19 cellular contexts compared by ENCODE assay signal in the genomic region with DNA sequence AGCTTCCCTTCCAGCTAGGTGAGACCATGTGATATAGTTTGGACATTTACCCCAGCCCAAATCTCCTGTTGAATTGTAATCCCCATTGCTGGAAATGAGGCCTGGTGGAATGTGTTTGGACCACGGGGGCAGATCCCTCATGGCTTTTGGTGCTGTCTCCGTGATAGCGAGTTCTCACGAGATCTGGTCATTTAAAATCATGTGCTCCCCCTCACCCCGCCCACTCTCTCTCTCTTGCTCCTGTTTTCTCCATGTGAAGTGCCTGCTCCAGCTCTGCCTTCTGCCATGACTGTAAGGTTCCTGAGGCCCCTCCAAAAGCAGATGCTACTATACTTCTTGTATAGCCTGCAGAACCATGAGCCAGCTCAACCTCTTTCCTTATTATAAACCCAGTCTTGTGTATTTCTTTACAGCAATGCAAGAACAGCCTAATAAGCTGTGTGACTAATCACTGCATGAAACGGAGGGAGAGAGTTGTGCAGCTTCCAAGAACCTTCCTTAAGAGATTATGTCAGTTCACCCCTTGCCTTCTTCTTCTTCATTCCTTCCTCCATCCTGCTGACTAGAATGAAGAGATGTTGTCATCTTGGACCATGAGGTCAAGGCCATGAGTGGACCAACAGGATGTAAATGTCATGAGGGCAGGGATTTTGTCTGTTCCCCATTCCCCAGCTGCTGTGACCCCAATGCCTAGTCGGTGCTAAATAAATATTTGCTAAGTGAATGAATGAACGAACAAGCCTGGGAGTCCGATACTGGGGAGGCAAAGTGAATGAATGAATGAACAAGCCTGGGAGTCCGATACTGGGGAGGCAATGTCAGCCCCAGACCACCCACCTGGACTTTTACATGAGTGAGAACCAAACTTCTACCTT.
A peak's percentile ranks its signal among the peaks of the same experiment; 100 is the strongest.
DNase-seq lines count a peak whose midpoint lies in the region; ATAC-seq, FAIRE-seq and TF ChIP-seq lines count a peak whose summit lies in the region.
"Had no signal": no experiment of that assay in that cellular context is flagged by ENCODE, and none has a peak within 500 bp of the region (broad histone marks: within the 10 kb centered on the region; RNA-seq: fewer than 3 reads in every experiment).

No MANE protein-coding gene starts in this region.

- CTCF ChIA-PET in endothelial cell of umbilical vein (lab: Charles Lee) = interaction anchor here (1.0 to 3.6 kb wide), 3 partner anchors 9 to 595 kb away, joined by 3 to 16 read pairs (median 6); no protein-coding TSS in a partner anchor

- DNase-seq in AG09309 (ENCODE audit: low read depth) = peak; percentile 11
- peak; percentile 71 for DNase-seq in amniotic epithelial cell (ENCODE audit: low read depth)
- DNase-seq in endothelial cell of umbilical vein (ENCODE audit: low read depth, low spot score) = peak; percentile 44
- no peak for DNase-seq in cerebellum (ENCODE audit: low spot score)
- DNase-seq: ACHN; activated CD8-positive, alpha-beta T cell treated with anti-CD3 and anti-CD28 coated beads, Interleukin-2, amount 10 ng/mL, durations not matched to agents 7 days and 5 days; immature natural killer cell; lower lobe of right lung; NCI-H1105; NCI-H2081 treated with DMSO at 0.1 percent for 48 hours; NCI-H510A treated with DMSO at 0.1 percent for 48 hours; nucleus accumbens; testis had no signal

- dilution Hi-C loops in endothelial cell of umbilical vein (cut with MboI; ENCODE audit: extremely low pct_ligation_motif_present, low sequenced_read_pairs) = no loop called here

- no peaks in the 10 kb centered on the region for H4K20me1 ChIP-seq in endothelial cell of umbilical vein (replicated peaks; ENCODE audit: control insufficient read depth, extremely low read depth, insufficient read depth, low read length)

- POLR2A ChIA-PET in endothelial cell of umbilical vein (lab: Charles Lee) = interaction anchor here (1.4 kb wide), 1 partner anchor 119 kb away, joined by 4 read pairs; no protein-coding TSS in a partner anchor

- H3K4me1 ChIP-seq in endothelial cell of umbilical vein (ENCODE audit: control insufficient read depth, extremely low read depth, insufficient read depth, low read length) = peaks cover 15% of the 10 kb centered on the region
- H3K4me1 ChIP-seq in liver (ENCODE audit: control insufficient read depth in 4 of 4, insufficient read depth in 4 of 4, low read length in 3 of 4) = peaks cover 2 to 22% (median 11%) of the 10 kb centered on the region in 4 donors
- H3K4me1 ChIP-seq: breast epithelium, testis had no signal

- H3K9ac ChIP-seq in endothelial cell of umbilical vein (replicated peaks; ENCODE audit: extremely low read depth, insufficient read depth, low read length) (no peak overlapping the region), liver (ENCODE audit: low read depth in 1 of 2, low read length in 2 of 2) (no peak overlapping the region)

- no peaks in the 10 kb centered on the region for H3K36me3 ChIP-seq in endothelial cell of umbilical vein (ENCODE audit: control insufficient read depth in 2 of 2, extremely low read depth in 1 of 2, insufficient read depth in 2 of 2, low read length in 2 of 2)
- no peaks in the 10 kb centered on the region for H3K36me3 ChIP-seq in liver (ENCODE audit: control insufficient read depth in 4 of 4, insufficient read depth in 3 of 4, low read depth in 1 of 4, low read length in 3 of 4)
- H3K36me3 ChIP-seq: breast epithelium, lower lobe of right lung had no signal

- H3K4me2 ChIP-seq in endothelial cell of umbilical vein (ENCODE audit: insufficient read depth, low read length) = no peak overlapping the region

- TF ChIP-seq CTCF in AG09309 (IDR thresholded peaks at IDR 0.05; ENCODE audit: control insufficient read depth, insufficient read depth, low read depth, low read length, missing control alignments) (no peak), endothelial cell of umbilical vein (IDR thresholded peaks at IDR 0.05; ENCODE audit: extremely low read depth in 1 of 2, insufficient read depth in 1 of 2, low read depth in 1 of 2, low read length in 2 of 2) (no peak), liver (IDR thresholded peaks at IDR 0.05; ENCODE audit: low read depth, low read length, missing input control) (no peak)

- H3K79me2 ChIP-seq in endothelial cell of umbilical vein (ENCODE audit: control insufficient read depth, insufficient read depth, low read length) = no peaks in the 10 kb centered on the region

- BruUV-seq in endothelial cell of umbilical vein (replicated peaks; lab: Mats Ljungman, UMichigan) = no TSS peak

- intact Hi-C loops in endothelial cell of umbilical vein (cut with micrococcal nuclease) = no loop called here

- H3K9me1 ChIP-seq in endothelial cell of umbilical vein (replicated peaks; ENCODE audit: control insufficient read depth, extremely low read depth, insufficient read depth, low read length) = no peaks in the 10 kb centered on the region

- TF ChIP-seq RAD21 in liver (IDR thresholded peaks at IDR 0.05) = no peak

- ATAC-seq in HG03097 (IDR thresholded peaks at IDR 0.05; ENCODE audit: low FRiP score, unreplicated experiment) (no peak), HG03025 (IDR thresholded peaks at IDR 0.05; ENCODE audit: low FRiP score, unreplicated experiment) (no peak), GM19467 (IDR thresholded peaks at IDR 0.05; ENCODE audit: unreplicated experiment) (no peak)
- ATAC-seq: activated CD4-positive, CD25-positive, alpha-beta regulatory T cell treated with anti-CD3 and anti-CD28 coated beads, Interleukin-2, amount 50 U/mL, for 24 hours; activated CD8-positive, alpha-beta T cell treated with anti-CD3 and anti-CD28 coated beads, Interleukin-2, amount 10 ng/mL, durations not matched to agents 7 days and 5 days; lower lobe of right lung had no signal

- TF ChIP-seq POLR2A in endothelial cell of umbilical vein (IDR thresholded peaks at IDR 0.05; ENCODE audit: low read depth, low read length) = no peak

- H2AFZ ChIP-seq in endothelial cell of umbilical vein (ENCODE audit: low read depth, low read length) = peak overlapping the region; percentile 11

- FAIRE-seq in endothelial cell of umbilical vein (lab: Jason Lieb, UNC) = peak; percentile 73

- no peaks in the 10 kb centered on the region for H3K27me3 ChIP-seq in endothelial cell of umbilical vein (ENCODE audit: control insufficient read depth in 2 of 2, insufficient read depth in 2 of 2, low read length in 2 of 2)
- no peaks in the 10 kb centered on the region for H3K27me3 ChIP-seq in liver (ENCODE audit: control insufficient read depth in 4 of 4, insufficient read depth in 4 of 4, low read length in 3 of 4)
- H3K27me3 ChIP-seq: breast epithelium, testis had no signal

- no peaks in the 10 kb centered on the region for H3K9me3 ChIP-seq in endothelial cell of umbilical vein (replicated peaks; ENCODE audit: control insufficient read depth, insufficient read depth, low read length)
- H3K9me3 ChIP-seq in liver (ENCODE audit: control insufficient read depth in 4 of 4, low read length in 3 of 4) = no peaks in the 10 kb centered on the region
- H3K9me3 ChIP-seq: testis had no signal

- WGBS in liver = 67% methylated on average over 10 of the region's 10 CpGs

- H3K27ac ChIP-seq in endothelial cell of umbilical vein (ENCODE audit: insufficient read depth, low read depth, low read length) = no peak overlapping the region
- no peak overlapping the region for H3K27ac ChIP-seq in liver (ENCODE audit: low read depth in 1 of 2, low read length in 2 of 2)
- H3K27ac ChIP-seq: breast epithelium, lower lobe of right lung, testis had no signal

- H3K4me3 ChIP-seq in AG09309 (ENCODE audit: control insufficient read depth, low read depth, low read length) (no peak overlapping the region), endothelial cell of umbilical vein (replicated peaks in 1 of 3; ENCODE audit: insufficient read depth in 1 of 3, low read depth in 1 of 3, low read length in 3 of 3) (no peak overlapping the region), liver (ENCODE audit: low read depth in 1 of 3, low read length in 3 of 3) (no peak overlapping the region)
- H3K4me3 ChIP-seq: breast epithelium, lower lobe of right lung, testis had no signal

TF ChIP-seq in endothelial cell of umbilical vein, 7 proteins besides CTCF, POLR2A, EP300 and RAD21:
- TF ChIP-seq EZH2 (IDR thresholded peaks at IDR 0.05; ENCODE audit: borderline replicate concordance, low read depth, low read length, severe bottlenecking) (no peak), FOS (IDR thresholded peaks at IDR 0.05; ENCODE audit: borderline replicate concordance, insufficient read depth, low read length) (peak; percentile 28)
TF ChIP-seq in endothelial cell of umbilical vein: peak in this region for 1.

TF ChIP-seq in liver, 16 proteins besides CTCF, POLR2A, EP300 and RAD21 (continues in another document):
- TF ChIP-seq NR2F2 (IDR thresholded peaks at IDR 0.05) (peak; percentile 34), TAF1 (conservative IDR thresholded peaks at IDR 0.05) (no peak), HNF4G (IDR thresholded peaks at IDR 0.05) (no peak), ZBTB33 (IDR thresholded peaks at IDR 0.05) (no peak), JUND (IDR thresholded peaks at IDR 0.05) (no peak), ATF3 (IDR thresholded peaks at IDR 0.05) (no peak), EGR1 (IDR thresholded peaks at IDR 0.05; ENCODE audit: low read depth in 2 of 2) (no peak), FOXA1 (IDR thresholded peaks at IDR 0.05) (no peak), SP1 (IDR thresholded peaks at IDR 0.05) (no peak), HNF4A (conservative IDR thresholded peaks at IDR 0.05) (peak in 1 of 2 donors; percentile 13), RXRA (IDR thresholded peaks at IDR 0.05) (no peak)
- TF ChIP-seq, protein P1, sequence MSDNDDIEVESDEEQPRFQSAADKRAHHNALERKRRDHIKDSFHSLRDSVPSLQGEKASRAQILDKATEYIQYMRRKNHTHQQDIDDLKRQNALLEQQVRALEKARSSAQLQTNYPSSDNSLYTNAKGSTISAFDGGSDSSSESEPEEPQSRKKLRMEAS (IDR thresholded peaks at IDR 0.05) = no peak
